ENCODE assay signal across 2 cellular contexts in genomic region chr4:185925910-185926360, GRCh38.
TF ChIP-seq lines count a peak whose summit lies in the region.

No MANE protein-coding gene starts in this region.

TF ChIP-seq in HEK293T, 16 proteins besides CTCF, POLR2A, EP300 and RAD21:
- TF ChIP-seq CTBP1 (IDR thresholded peaks at IDR 0.05; ENCODE audit: borderline replicate concordance), result no peak
- no peak for TF ChIP-seq BHLHE40 (IDR thresholded peaks at IDR 0.05; ENCODE audit: borderline replicate concordance)
- no peak for TF ChIP-seq NFRKB (IDR thresholded peaks at IDR 0.05)
- no peak for TF ChIP-seq FOXK2 (IDR thresholded peaks at IDR 0.05)
- no peak for TF ChIP-seq SUZ12 (IDR thresholded peaks at IDR 0.05)
- TF ChIP-seq ELF4 (IDR thresholded peaks at IDR 0.05), result no peak
- no peak for TF ChIP-seq ARNT (IDR thresholded peaks at IDR 0.05)
- TF ChIP-seq FOXA1 (IDR thresholded peaks at IDR 0.05), result no peak
- TF ChIP-seq TARDBP (IDR thresholded peaks at IDR 0.05), result no peak
TF ChIP-seq in HEK293T: peak in this region for 0.

TF ChIP-seq in H1, 55 proteins besides CTCF, POLR2A, EP300 and RAD21:
- TF ChIP-seq KDM4A (IDR thresholded peaks at IDR 0.05; ENCODE audit: low read depth, low read length, severe bottlenecking) (no peak), TAF7 (optimal IDR thresholded peaks at IDR 0.05; ENCODE audit: borderline replicate concordance, low read depth, low read length) (no peak), ASH2L (IDR thresholded peaks at IDR 0.05; ENCODE audit: low read length) (no peak), RNF2 (IDR thresholded peaks at IDR 0.05; ENCODE audit: borderline replicate concordance, low read depth, low read length, missing control alignments, poor library complexity, severe bottlenecking) (no peak), CHD2 (IDR thresholded peaks at IDR 0.05; ENCODE audit: low read length) (no peak), TEAD4 (IDR thresholded peaks at IDR 0.05; ENCODE audit: low read depth, low read length) (no peak), SIRT6 (IDR thresholded peaks at IDR 0.05; ENCODE audit: low read length) (no peak), HDAC6 (IDR thresholded peaks at IDR 0.05; ENCODE audit: low read depth, low read length) (no peak), SP4 (IDR thresholded peaks at IDR 0.05; ENCODE audit: low read length) (no peak), NANOG (IDR thresholded peaks at IDR 0.05; ENCODE audit: insufficient read depth, low read depth, low read length, poor library complexity, severe bottlenecking) (no peak), GTF2F1 (IDR thresholded peaks at IDR 0.05; ENCODE audit: borderline replicate concordance, low read depth, low read length) (no peak)
